8 cellular contexts compared by ENCODE assay signal in genomic region chr2:24009680-24010476, GRCh38. TPM values are rescaled to one million over a fixed set of nuclear protein-coding genes. Genes with fewer than 3 reads are reported as not detected.
DNase-seq lines count a peak whose midpoint lies in the region; ATAC-seq and TF ChIP-seq lines count a peak whose summit lies in the region.

Gene MFSD2B, plus strand, starts transcription at chr2:24010085. Its CDS starts 12 bp downstream, at chr2:24010097.

- DNase-seq in NCI-H146 (lab: John Stamatoyannopoulos, UW) = peak; percentile 31
- DNase-seq in NCI-H146 treated with DMSO at 0.1 percent for 48 hours (lab: John Stamatoyannopoulos, UW; ENCODE audit: unreplicated experiment) = no peak
- DNase-seq in colonic mucosa = no peak
- DNase-seq in left lung = peak in 1 of 2 donors; percentile 69
- DNase-seq in testis = no peak
- DNase-seq in NOMO-1 treated with DMSO at 0.1 percent for 48 hours (lab: John Stamatoyannopoulos, UW; ENCODE audit: unreplicated experiment) = no peak
- no peak for DNase-seq in A172 (ENCODE audit: low spot score)
- no peak for DNase-seq in activated CD4-positive, CD25-positive, alpha-beta regulatory T cell (lab: John Stamatoyannopoulos, UW)

- intact Hi-C loops in colonic mucosa (cut with DNase I) = no loop called here
- intact Hi-C loops in left lung (cut with DNase I) = no loop called here
- intact Hi-C loops in testis (cut with DNase I; ENCODE audit: low total_unique reads) = no loop called here

- no peak for TF ChIP-seq CTCF in colonic mucosa (IDR thresholded peaks at IDR 0.05)
- TF ChIP-seq CTCF in left lung (IDR thresholded peaks at IDR 0.05) = no peak
- TF ChIP-seq CTCF in testis (IDR thresholded peaks at IDR 0.05) = no peak

- TF ChIP-seq POLR2A in testis (IDR thresholded peaks at IDR 0.05) = no peak

- H3K9me3 ChIP-seq in colonic mucosa = no peaks in the 10 kb centered on the region
- no peaks in the 10 kb centered on the region for H3K9me3 ChIP-seq in left lung
- H3K9me3 ChIP-seq in testis = no peaks in the 10 kb centered on the region

- peaks cover 25% of the 10 kb centered on the region for H3K27me3 ChIP-seq in colonic mucosa
- peaks cover 26 to 50% of the 10 kb centered on the region in 2 donors for H3K27me3 ChIP-seq in left lung
- H3K27me3 ChIP-seq in testis = no peaks in the 10 kb centered on the region

- no peaks in the 10 kb centered on the region for H3K4me1 ChIP-seq in colonic mucosa
- peaks cover 6 to 13% of the 10 kb centered on the region in 2 donors for H3K4me1 ChIP-seq in left lung
- peaks cover 4% of the 10 kb centered on the region for H3K4me1 ChIP-seq in testis

- H3K9ac ChIP-seq in colonic mucosa (ENCODE audit: low read depth in 2 of 2, low read length in 2 of 2) = peak within 1 kb of the TSS in 1 of 2 donors; percentile 24

- no peaks in the 10 kb centered on the region for H3K36me3 ChIP-seq in colonic mucosa
- no peaks in the 10 kb centered on the region for H3K36me3 ChIP-seq in left lung
- H3K36me3 ChIP-seq in testis (ENCODE audit: low read depth, missing control alignments) = no peaks in the 10 kb centered on the region

- 2 to 5% methylated on average over 17 to 55 of the region's 75 CpGs for WGBS in testis, 2 donors

- H3K27ac ChIP-seq in colonic mucosa = no peak within 1 kb of the TSS
- H3K27ac ChIP-seq in left lung = no peak within 1 kb of the TSS
- H3K27ac ChIP-seq in testis = no peak within 1 kb of the TSS

- peak; percentile 58 for ATAC-seq in left lung

- H3K4me3 ChIP-seq in colonic mucosa (peak within 1 kb of the TSS; percentile 43), left lung (peak within 1 kb of the TSS; percentile 28), testis (peak within 1 kb of the TSS; percentile 24 to 38)

RNA-seq across cellular contexts. Expression of gene MFSD2B, which starts in this region (rescaled TPM):
- under 1 TPM in 1 of 2 donors, not detected in 1; 0.20 TPM for total RNA-seq in colonic mucosa
- under 1 TPM; 0.26 to 0.31 TPM for total RNA-seq in left lung
- total RNA-seq in testis = under 1 TPM; 0.39 to 0.50 TPM
- 0.94 TPM for polyA plus RNA-seq in testis (ENCODE audit: insufficient read depth, low read depth, low replicate concordance)
- 0.24 TPM in 1 of 2 replicates, not detected in the other for total RNA-seq in A172 (2014; rRNA removed; shearing (Covaris generic))

Comparison
In these comparisons a context has a peak if more than half of its experiments do, and no peak if none do; other contexts are left out.
1. Peak in ATAC-seq and H3K4me3 ChIP-seq in left lung; RNA of the gene not detected or under 1 TPM.